In the genomic region with DNA sequence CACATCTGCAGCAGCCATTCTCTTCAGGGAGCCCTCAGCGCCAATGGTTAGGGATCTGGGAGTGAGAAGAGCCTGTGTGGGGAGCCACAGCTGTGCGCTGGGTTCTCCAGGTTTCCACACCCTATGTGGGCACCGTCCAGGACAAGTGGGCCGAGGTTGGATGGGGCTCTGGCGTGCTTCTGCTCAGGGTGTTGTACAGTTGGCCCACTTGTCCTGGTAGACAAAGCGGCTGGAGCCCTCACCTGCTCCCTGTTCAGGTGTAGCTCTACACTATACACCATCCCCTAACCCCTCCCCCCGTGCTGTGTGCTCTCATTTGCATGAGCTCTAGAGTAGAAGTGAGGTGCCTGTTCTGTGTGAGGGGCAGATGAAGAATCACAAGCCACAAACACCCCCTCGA, we compare ENCODE assay signal across 17 cellular contexts. TPM values are rescaled to one million over a fixed set of nuclear protein-coding genes. Genes with fewer than 3 reads are reported as not detected.
A peak's percentile ranks its signal among the peaks of the same experiment; 100 is the strongest.
DNase-seq lines count a peak whose midpoint lies in the region; ATAC-seq and TF ChIP-seq lines count a peak whose summit lies in the region.
"Had no signal": no experiment of that assay in that cellular context is flagged by ENCODE, and none has a peak within 500 bp of the region (broad histone marks: within the 10 kb centered on the region; RNA-seq: fewer than 3 reads in every experiment).

No MANE protein-coding gene starts in this region.

- no peak for TF ChIP-seq CTCF in GM20000 (IDR thresholded peaks at IDR 0.05; ENCODE audit: extremely low read depth, missing control alignments)
- no peak for TF ChIP-seq CTCF in neutrophil (IDR thresholded peaks at IDR 0.05)
- TF ChIP-seq CTCF in type B pancreatic cell (conservative IDR thresholded peaks at IDR 0.05): no peak

- H3K36me3 Mint-ChIP-seq in type B pancreatic cell: peaks cover 12% of the 10 kb centered on the region

- H3K9me3 ChIP-seq in neutrophil: no peaks in the 10 kb centered on the region

- H3K27me3 Mint-ChIP-seq in type B pancreatic cell: no peaks in the 10 kb centered on the region

- H3K9me3 Mint-ChIP-seq in type B pancreatic cell: no peaks in the 10 kb centered on the region
- H3K9me3 Mint-ChIP-seq: CD8-positive, alpha-beta T cell had no signal

- H3K4me1 ChIP-seq in neutrophil (ENCODE audit: control insufficient read depth in 1 of 2, insufficient read depth in 1 of 2, low read depth in 1 of 2, low read length in 1 of 2): peaks cover 93 to 94% of the 10 kb centered on the region in 2 experiments

- H3K4me1 Mint-ChIP-seq in type B pancreatic cell (ENCODE audit: unreplicated experiment): no peaks in the 10 kb centered on the region

- H3K27ac Mint-ChIP-seq in type B pancreatic cell: no peak overlapping the region
- H3K27ac Mint-ChIP-seq: CD8-positive, alpha-beta T cell had no signal

- no peaks in the 10 kb centered on the region for H3K27me3 ChIP-seq in neutrophil

- peaks cover 69% of the 10 kb centered on the region for H3K36me3 ChIP-seq in neutrophil

- H3K4me3 Mint-ChIP-seq in type B pancreatic cell: no peak overlapping the region
- H3K4me3 Mint-ChIP-seq: CD8-positive, alpha-beta T cell had no signal

- DNase-seq in activated effector memory CD4-positive, alpha-beta T cell treated with anti-CD3 and anti-CD28 coated beads, Interleukin-2, amount 50 U/mL, for 16 hours: peak; percentile 38
- no peak for DNase-seq in activated effector memory CD4-positive, alpha-beta T cell treated with Interleukin-2 at 50 U/mL for 16 hours
- DNase-seq in GM20000 (ENCODE audit: low spot score): peak; percentile 10
- peak; percentile 43 for DNase-seq in type B pancreatic cell (ENCODE audit: extremely low spot score, unreplicated experiment)
- DNase-seq in NCI-H226: no peak
- no peak for DNase-seq in NCI-H2081 (lab: John Stamatoyannopoulos, UW)
- DNase-seq: ACHN; C1 segment of cervical spinal cord; CD8-positive, alpha-beta T cell; COR-L47; DMS153; DMS79 treated with DMSO at 0.1 percent for 48 hours; EL; HCEC 1CT had no signal

- H3K4me3 ChIP-seq in neutrophil (ENCODE audit: low read depth in 1 of 2, low read length in 1 of 2): no peak overlapping the region

- H3K27ac ChIP-seq in neutrophil: peak overlapping the region; percentile 71
- H3K27ac ChIP-seq: HL-60 had no signal

- no peak for ATAC-seq in GM18867 (IDR thresholded peaks at IDR 0.05; ENCODE audit: unreplicated experiment)
- ATAC-seq: CD8-positive, alpha-beta T cell had no signal

RNA-seq across cellular contexts. Expression of gene SH3BP5L, which starts 12.2 kb away (rescaled TPM):
- total RNA-seq in type B pancreatic cell (ENCODE audit: low replicate concordance): 33.4 and 33.7 TPM in 2 replicates

RNA-seq across cellular contexts. Expression of gene ZNF672, which starts 24.5 kb away (rescaled TPM):
- 33.0 and 35.0 TPM in 2 replicates for total RNA-seq in type B pancreatic cell (ENCODE audit: low replicate concordance)

RNA-seq across cellular contexts. Expression of gene ZNF692, which starts 45.3 kb away (rescaled TPM):
- total RNA-seq in type B pancreatic cell (ENCODE audit: low replicate concordance): 55.0 and 73.0 TPM in 2 replicates

RNA-seq across cellular contexts. Expression of gene LYPD8, which starts 58.0 kb away (rescaled TPM):
- not detected in 2 replicates for total RNA-seq in type B pancreatic cell (ENCODE audit: low replicate concordance)
- total RNA-seq: CD8-positive, alpha-beta T cell had no signal

Comparison
In these comparisons a context has a peak if more than half of its experiments do, and no peak if none do; other contexts are left out.
1. DNase-seq: peak in activated effector memory CD4-positive, alpha-beta T cell treated with anti-CD3 and anti-CD28 coated beads, Interleukin-2, amount 50 U/mL, for 16 hours (single experiment), GM20000 (single experiment) and type B pancreatic cell (single experiment); none in activated effector memory CD4-positive, alpha-beta T cell treated with Interleukin-2 at 50 U/mL for 16 hours (single experiment), NCI-H226 (single experiment) and NCI-H2081 (0 of 2).